ENCODE assay signal across 1 cellular context in the genomic region with DNA sequence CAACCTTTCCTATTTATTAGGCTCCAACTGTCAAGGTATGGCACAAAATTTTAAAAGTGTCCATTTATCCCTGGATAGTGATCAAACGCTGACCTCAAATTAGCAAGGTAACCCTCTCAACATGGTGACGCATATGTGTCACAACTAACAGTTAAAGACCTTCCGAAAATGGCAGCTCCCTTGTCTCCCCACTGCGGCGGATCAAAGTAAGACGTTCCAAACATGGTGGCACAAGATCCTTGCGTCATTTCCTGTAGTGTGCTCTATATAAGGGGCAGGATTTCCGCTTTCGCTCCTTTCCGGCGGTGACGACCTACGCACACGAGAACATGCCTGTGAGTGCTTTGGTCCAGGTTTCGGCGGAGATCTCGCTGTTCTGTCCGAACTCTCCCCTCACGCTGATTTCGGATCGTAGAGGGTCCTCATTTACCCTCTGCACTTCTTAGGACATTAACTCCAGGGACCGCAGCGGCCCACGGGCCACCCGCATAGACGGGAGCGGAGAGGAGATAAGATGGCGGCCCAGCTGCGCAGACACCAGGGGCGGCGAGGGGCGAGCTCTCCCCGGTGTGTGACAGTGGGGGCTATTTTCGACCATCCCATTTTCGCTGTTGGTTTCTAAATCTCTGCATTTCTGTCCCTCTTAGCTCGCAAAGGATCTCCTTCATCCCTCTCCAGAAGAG.
TF ChIP-seq lines count a peak whose summit lies in the region.

A gene (plus strand): TSS at position 295 of the 683 bp plus-strand sequence. CDS start 35 bp downstream, at position 330.

TF ChIP-seq in HEK293, 187 proteins besides CTCF, POLR2A, EP300 and RAD21 (continued from another document):
- 0 out of 2 replicates have a peak, but pooled peaks have one; percentile 20 for TF ChIP-seq ZBTB7A (tag by site-specific recombination; IDR thresholded peaks at IDR 0.05; ENCODE audit: low read depth)
- TF ChIP-seq, protein P1, sequence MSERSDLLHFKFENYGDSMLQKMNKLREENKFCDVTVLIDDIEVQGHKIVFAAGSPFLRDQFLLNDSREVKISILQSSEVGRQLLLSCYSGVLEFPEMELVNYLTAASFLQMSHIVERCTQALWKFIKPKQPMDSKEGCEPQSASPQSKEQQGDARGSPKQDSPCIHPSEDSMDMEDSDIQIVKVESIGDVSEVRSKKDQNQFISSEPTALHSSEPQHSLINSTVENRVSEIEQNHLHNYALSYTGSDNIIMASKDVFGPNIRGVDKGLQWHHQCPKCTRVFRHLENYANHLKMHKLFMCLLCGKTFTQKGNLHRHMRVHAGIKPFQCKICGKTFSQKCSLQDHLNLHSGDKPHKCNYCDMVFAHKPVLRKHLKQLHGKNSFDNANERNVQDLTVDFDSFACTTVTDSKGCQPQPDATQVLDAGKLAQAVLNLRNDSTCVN (tag by site-specific recombination; optimal IDR thresholded peaks at IDR 0.05): peak; percentile 41
- TF ChIP-seq ZNF157 (tag by site-specific recombination; IDR thresholded peaks at IDR 0.05): no peak
